In genomic region chr1:241703739-241704138, GRCh38 we compare ENCODE assay signal across 1 cellular context.
TF ChIP-seq lines count a peak whose summit lies in the region.

No MANE protein-coding gene starts in this region.

TF ChIP-seq in K562, 482 proteins besides CTCF, POLR2A, EP300 and RAD21:
- TF ChIP-seq CC2D1A (IDR thresholded peaks at IDR 0.05), result peak; percentile 62; the same call in 1 of the 2 replicates
- TF ChIP-seq USF1 (CRISPR knock-in tag; IDR thresholded peaks at IDR 0.05), result 0 out of 2 replicates have a peak, but pooled peaks have one; percentile 13
- peak; percentile 79; the same call in 1 of the 2 replicates for TF ChIP-seq CHAMP1 (IDR thresholded peaks at IDR 0.05)
